ENCODE assay signal across 9 cellular contexts in genomic region chr17:31373150-31374082, GRCh38. TPM values are rescaled to one million over a fixed set of nuclear protein-coding genes. Genes with fewer than 3 reads are reported as not detected.
DNase-seq lines count a peak whose midpoint lies in the region; FAIRE-seq and TF ChIP-seq lines count a peak whose summit lies in the region.
"Had no signal": no experiment of that assay in that cellular context is flagged by ENCODE, and none has a peak within 500 bp of the region (broad histone marks: within the 10 kb centered on the region; RNA-seq: fewer than 3 reads in every experiment).

No MANE protein-coding gene starts in this region.

- H3K27ac ChIP-seq in astrocyte (ENCODE audit: low read depth, low read length) (no peak overlapping the region), temporal lobe (ENCODE audit: low read depth, low read length) (peak overlapping the region; percentile 72), suprapubic skin (no peak overlapping the region)

- TF ChIP-seq CTCF in astrocyte (IDR thresholded peaks at IDR 0.05; ENCODE audit: insufficient read depth, low read depth, low read length) = peak; percentile 53
- TF ChIP-seq CTCF in suprapubic skin (IDR thresholded peaks at IDR 0.05) = peak in 1 of 2 donors; percentile 45

- H3K9ac ChIP-seq in astrocyte (ENCODE audit: low read length) = no peak overlapping the region

- H3K27ac Mint-ChIP-seq in astrocyte (ENCODE audit: unreplicated experiment) = no peak overlapping the region

- H3K4me2 ChIP-seq in astrocyte (ENCODE audit: low read length) = no peak overlapping the region

- no peak overlapping the region for H3K4me3 Mint-ChIP-seq in astrocyte (ENCODE audit: unreplicated experiment)

- no peak overlapping the region for H2AFZ ChIP-seq in astrocyte (ENCODE audit: low read depth, low read length)

- 88% methylated on average over 9 of the region's 9 CpGs for WGBS in suprapubic skin

- FAIRE-seq in GM12892 (lab: Jason Lieb, UNC) = peak; percentile 84
- FAIRE-seq in astrocyte (lab: Jason Lieb, UNC) = no peak

- TF ChIP-seq POLR2A in GM12892 (IDR thresholded peaks at IDR 0.05; ENCODE audit: low read depth, low read length) (no peak), suprapubic skin (IDR thresholded peaks at IDR 0.05) (no peak)

- H3K27me3 Mint-ChIP-seq in astrocyte (ENCODE audit: low read depth, unreplicated experiment) = no peaks in the 10 kb centered on the region
- H3K27me3 Mint-ChIP-seq: IgD-negative memory B cell had no signal

- H3K9me3 Mint-ChIP-seq in astrocyte (ENCODE audit: unreplicated experiment) = no peaks in the 10 kb centered on the region
- H3K9me3 Mint-ChIP-seq: IgD-negative memory B cell had no signal

- H3K36me3 Mint-ChIP-seq in astrocyte (ENCODE audit: low read depth, unreplicated experiment) = no peaks in the 10 kb centered on the region

- H3K4me3 ChIP-seq in astrocyte (ENCODE audit: insufficient read depth, low read depth, low read length) (no peak overlapping the region), suprapubic skin (no peak overlapping the region)

- peaks cover 7% of the 10 kb centered on the region for H4K20me1 ChIP-seq in astrocyte (ENCODE audit: insufficient read depth, low read length)

- no peaks in the 10 kb centered on the region for H3K27me3 ChIP-seq in astrocyte (ENCODE audit: insufficient read depth, low read length)
- H3K27me3 ChIP-seq in suprapubic skin = no peaks in the 10 kb centered on the region

- peaks cover 15% of the 10 kb centered on the region for H3K36me3 ChIP-seq in astrocyte (ENCODE audit: insufficient read depth, low read length)
- H3K36me3 ChIP-seq in suprapubic skin = peaks cover 13% of the 10 kb centered on the region

- no peaks in the 10 kb centered on the region for H3K79me2 ChIP-seq in astrocyte (ENCODE audit: insufficient read depth, low read length)

- DNase-seq in Ammon's horn (ENCODE audit: low spot score) (peak; percentile 86), GM12892 (ENCODE audit: insufficient read length) (no peak), NCI-H226 (peak; percentile 29), astrocyte (ENCODE audit: low read depth) (peak; percentile 34), iPS-NIHi11 (ENCODE audit: low spot score) (peak; percentile 37), cerebellar nuclear complex (lab: John Stamatoyannopoulos, UW) (no peak), suprapubic skin (ENCODE audit: low spot score in 2 of 2) (no peak)

- H3K4me1 Mint-ChIP-seq in astrocyte (ENCODE audit: low read depth, unreplicated experiment) = peaks cover 9% of the 10 kb centered on the region

- no peaks in the 10 kb centered on the region for H3K9me3 ChIP-seq in astrocyte (ENCODE audit: insufficient read depth, low read depth, low read length)
- no peaks in the 10 kb centered on the region for H3K9me3 ChIP-seq in suprapubic skin

- H3K4me1 ChIP-seq in astrocyte (ENCODE audit: insufficient read depth, low read length) (peaks cover 5% of the 10 kb centered on the region), suprapubic skin (peaks cover 4% of the 10 kb centered on the region)

- TF ChIP-seq EP300 in suprapubic skin (IDR thresholded peaks at IDR 0.05) = no peak

RNA-seq across cellular contexts. Expression of gene RAB11FIP4, which starts 18.1 kb away (rescaled TPM):
- polyA plus RNA-seq in GM12892 (2012; ENCODE audit: missing spikeins) = 3.0 TPM
- total RNA-seq in astrocyte = 1.9 and 4.4 TPM in 2 replicates
- total RNA-seq in temporal lobe = 56.5 TPM
- total RNA-seq in suprapubic skin = 10 to 100 TPM; 28.9 to 46.8 (median 35.7) TPM

RNA-seq across cellular contexts. Expression of gene EVI2A, which starts 52.0 kb away (rescaled TPM):
- 35.4 TPM for polyA plus RNA-seq in GM12892 (2012; ENCODE audit: missing spikeins)
- 1.1 TPM in 2 replicates for total RNA-seq in astrocyte
- total RNA-seq in temporal lobe = 3.0 TPM
- total RNA-seq in suprapubic skin = 1 to 10 TPM; 1.2 to 3.3 (median 1.9) TPM

RNA-seq across cellular contexts. Expression of gene EVI2B, which starts 59.6 kb away (rescaled TPM):
- polyA plus RNA-seq in GM12892 (2012; ENCODE audit: missing spikeins) = 58.3 TPM
- 0.11 TPM in 1 of 2 replicates, not detected in the other for total RNA-seq in astrocyte
- total RNA-seq in temporal lobe = 0.49 TPM
- 1 to 10 TPM; 2.2 to 5.6 (median 3.7) TPM for total RNA-seq in suprapubic skin

Comparison
In these comparisons a context has a peak if more than half of its experiments do, and no peak if none do; other contexts are left out.
1. DNase-seq: peak in Ammon's horn (single experiment), NCI-H226 (single experiment), astrocyte (single experiment) and iPS-NIHi11 (single experiment); none in GM12892 (single experiment), cerebellar nuclear complex (0 of 2) and suprapubic skin (0 of 2).